ENCODE assay signal across 24 cellular contexts in genomic region chr4:165766976-165767375, GRCh38.
"Had no signal": no experiment of that assay in that cellular context is flagged by ENCODE, and none has a peak within 500 bp of the region (broad histone marks: within the 10 kb centered on the region; RNA-seq: fewer than 3 reads in every experiment).

No MANE protein-coding gene starts in this region.

- H3K27me3 ChIP-seq: ovary, sigmoid colon, testis, tibial artery had no signal

- FAIRE-seq: colon, frontal cortex had no signal

- H3K36me3 ChIP-seq: lower lobe of right lung, ovary, sigmoid colon, tibial artery had no signal

- H3K4me3 ChIP-seq: lower lobe of right lung, ovary, psoas muscle, sigmoid colon, testis, tibial artery had no signal

- DNase-seq: effector CD8-positive, alpha-beta T cell; endodermal cell; erythroblast; hypothalamus; immature natural killer cell; islet precursor cell; kidney glomerular epithelial cell; left ventricle myocardium superior; lower lobe of right lung; natural killer cell; occipital lobe; ovary; posterior cingulate gyrus; psoas muscle; right cardiac atrium; sigmoid colon; stimulated activated CD4-positive, alpha-beta T cell treated with anti-CD3 and anti-CD28 coated beads, Interleukin-2, amount 100 ng/mL, for 24 hours; stimulated activated CD4-positive, alpha-beta T cell treated with anti-CD3 and anti-CD28 coated beads, Interleukin-4, amount 100 ng/mL, for 24 hours; stimulated activated naive CD4-positive, alpha-beta T cell treated with Interleukin-2 at 50 U/mL for 16 hours; testis; tibial artery had no signal

- H3K9me3 ChIP-seq: lower lobe of right lung, ovary, psoas muscle, sigmoid colon, testis, tibial artery had no signal

- H3K4me1 ChIP-seq: psoas muscle, sigmoid colon, testis had no signal

- ATAC-seq: left ventricle myocardium superior; lower lobe of right lung; natural killer cell; psoas muscle; stimulated activated effector memory CD8-positive, alpha-beta T cell treated with anti-CD3 and anti-CD28 coated beads, Interleukin-12 subunit alpha, Interleukin-12 subunit beta, amount 100 ng/mL, for 72 hours had no signal

- H3K27ac ChIP-seq: lower lobe of right lung, ovary, psoas muscle, sigmoid colon, testis, tibial artery had no signal
